8 cellular contexts compared by ENCODE assay signal in the genomic region with DNA sequence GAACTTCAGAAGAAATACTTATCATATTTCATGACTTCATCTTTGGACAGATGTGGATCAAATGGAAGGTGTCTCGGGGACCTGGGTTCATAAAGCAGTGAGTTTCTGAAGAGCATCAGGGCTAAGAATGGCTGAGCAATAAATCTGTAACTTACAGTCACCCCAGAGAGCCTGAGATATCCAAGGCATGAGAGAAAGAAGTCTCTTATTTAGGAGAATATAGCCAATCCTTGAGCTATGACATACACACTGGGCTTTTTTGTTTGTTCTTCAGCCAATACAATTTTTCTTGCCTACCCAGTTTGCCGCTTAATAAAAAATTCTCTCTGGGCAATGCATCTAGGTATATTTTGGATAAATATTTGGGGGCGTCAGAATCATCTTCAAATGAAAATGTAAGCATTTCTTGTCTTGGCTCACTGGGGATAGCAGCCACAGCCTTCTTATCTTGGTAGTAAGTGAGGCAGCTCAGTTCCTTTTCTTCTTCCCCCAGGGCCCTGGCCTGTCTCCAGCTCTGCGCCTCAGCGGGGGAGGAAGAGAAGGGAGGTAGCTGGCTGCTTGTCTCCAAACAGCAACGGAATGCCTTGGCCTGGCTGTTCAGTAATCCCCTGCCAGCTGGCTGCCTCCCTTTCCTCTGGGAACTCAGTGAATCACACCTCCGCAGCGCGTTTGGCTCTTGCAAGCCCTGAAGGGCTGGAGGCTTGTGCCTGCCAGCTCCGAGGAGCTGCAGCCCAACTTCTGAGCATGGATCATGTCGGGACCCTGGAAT.
DNase-seq lines count a peak whose midpoint lies in the region; TF ChIP-seq lines count a peak whose summit lies in the region.

No MANE protein-coding gene starts in this region.

- TF ChIP-seq CTCF in ascending aorta (IDR thresholded peaks at IDR 0.05) (no peak), right atrium auricular region (IDR thresholded peaks at IDR 0.05) (no peak), retinal pigment epithelial cell (conservative IDR thresholded peaks at IDR 0.05; ENCODE audit: low read depth, low read length) (no peak)

- intact Hi-C loops in ascending aorta (cut with DNase I): loop anchor here (1.0 to 5.0 kb wide), 2 partner anchors 12 to 282 kb away; a partner anchor contains a TSS

- DNase-seq in HUDEP-2 (lab: John Stamatoyannopoulos, UW; ENCODE audit: unreplicated experiment in 76 of 76) (peak in 74 of 76 experiments; percentile 1 to 86 (median 58)), ascending aorta (ENCODE audit: low spot score in 2 of 2) (peak; percentile 54 to 97), right atrium auricular region (ENCODE audit: low spot score) (peak; percentile 94), retinal pigment epithelial cell (ENCODE audit: low read depth) (peak; percentile 97), NK-92 (lab: John Stamatoyannopoulos, UW; ENCODE audit: unreplicated experiment) (no peak)
- DNase-seq in activated T-cell treated with anti-CD3 and anti-CD28 coated beads, Interleukin-2, amount 50 U/mL, for 48 hours: no peak
- no peak for DNase-seq in stimulated activated CD4-positive, alpha-beta T cell treated with anti-CD3 and anti-CD28 coated beads, Interleukin-4, amount 100 ng/mL, for 4 hours
- DNase-seq in activated naive CD4-positive, alpha-beta T cell (lab: John Stamatoyannopoulos, UW): no peak

- H3K4me1 ChIP-seq in ascending aorta (peaks cover 0 to 20% of the 10 kb centered on the region in 2 donors), right atrium auricular region (peaks cover 0 to 29% of the 10 kb centered on the region in 2 donors)

- H3K4me3 ChIP-seq in ascending aorta (peak overlapping the region; percentile 22 to 37), right atrium auricular region (no peak overlapping the region), retinal pigment epithelial cell (ENCODE audit: low read length) (no peak overlapping the region)

- H3K9me3 ChIP-seq in ascending aorta (no peaks in the 10 kb centered on the region), right atrium auricular region (no peaks in the 10 kb centered on the region)

- H3K27ac ChIP-seq in ascending aorta: no peak overlapping the region
- no peak overlapping the region for H3K27ac ChIP-seq in right atrium auricular region

- H3K27me3 ChIP-seq in ascending aorta (no peaks in the 10 kb centered on the region), right atrium auricular region (no peaks in the 10 kb centered on the region)

- no peaks in the 10 kb centered on the region for H3K36me3 ChIP-seq in ascending aorta
- no peaks in the 10 kb centered on the region for H3K36me3 ChIP-seq in right atrium auricular region

Comparison
In these comparisons a context has a peak if more than half of its experiments do, and no peak if none do; other contexts are left out.
1. DNase-seq: peak in HUDEP-2 (74 of 76), ascending aorta (2 of 2), right atrium auricular region (single experiment) and retinal pigment epithelial cell (single experiment); none in activated T-cell treated with anti-CD3 and anti-CD28 coated beads, Interleukin-2, amount 50 U/mL, for 48 hours (0 of 2), stimulated activated CD4-positive, alpha-beta T cell treated with anti-CD3 and anti-CD28 coated beads, Interleukin-4, amount 100 ng/mL, for 4 hours (0 of 2), activated naive CD4-positive, alpha-beta T cell (0 of 4) and NK-92 (single experiment).
2. H3K4me3 ChIP-seq: peak in ascending aorta (2 of 2); none in right atrium auricular region (0 of 2) and retinal pigment epithelial cell (single experiment).